In the genomic region with DNA sequence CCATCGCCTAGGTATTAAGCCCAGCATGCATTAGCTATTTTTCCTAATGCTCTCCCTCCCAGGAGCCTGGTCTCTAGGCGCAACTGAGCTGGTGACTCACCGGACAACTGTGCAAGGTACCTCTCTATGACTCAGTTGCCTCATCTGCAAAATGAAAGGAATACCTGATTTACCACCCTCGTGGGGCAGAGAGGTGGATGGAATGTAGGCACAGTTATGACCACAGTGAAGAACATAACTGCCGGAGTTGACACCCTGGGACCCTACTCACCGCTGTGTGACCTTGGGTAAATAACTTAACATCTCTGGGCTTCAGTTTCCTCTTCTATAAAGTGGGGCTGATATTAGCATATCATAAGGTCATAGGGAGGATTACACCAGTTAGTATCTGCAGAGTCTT, we compare ENCODE assay signal across 1 cellular context.
A peak's percentile ranks its signal among the peaks of the same experiment; 100 is the strongest.
TF ChIP-seq lines count a peak whose summit lies in the region.

No MANE protein-coding gene starts in this region.

TF ChIP-seq in HCT116, 20 proteins besides CTCF, POLR2A, EP300 and RAD21 (continued from another document):
- TF ChIP-seq SP1 (IDR thresholded peaks at IDR 0.05; ENCODE audit: low read depth) (peak; percentile 46; the same call in 1 of the 2 replicates), EZH2phosphoT487 (IDR thresholded peaks at IDR 0.05; ENCODE audit: borderline replicate concordance) (no peak), ZNF274 (IDR thresholded peaks at IDR 0.05; ENCODE audit: low read depth, low read length) (no peak), JUND (IDR thresholded peaks at IDR 0.05) (peak; percentile 74), SRF (IDR thresholded peaks at IDR 0.05; ENCODE audit: low read depth) (no peak), CEBPB (IDR thresholded peaks at IDR 0.05; ENCODE audit: low read depth) (0 out of 2 replicates have a peak, but pooled peaks have one; percentile 24), CBX3 (IDR thresholded peaks at IDR 0.05; ENCODE audit: low read depth) (peak; percentile 81; the same call in 1 of the 2 replicates), EZH2 (IDR thresholded peaks at IDR 0.05) (no peak), FOSL1 (IDR thresholded peaks at IDR 0.05; ENCODE audit: low read depth) (peak; percentile 70), EGR1 (IDR thresholded peaks at IDR 0.05; ENCODE audit: low read depth) (no peak), ELF1 (IDR thresholded peaks at IDR 0.05; ENCODE audit: borderline replicate concordance, low read depth) (no peak), POLR2AphosphoS5 (IDR thresholded peaks at IDR 0.05; ENCODE audit: low read depth, low read length) (no peak), YY1 (IDR thresholded peaks at IDR 0.05; ENCODE audit: extremely low read depth, insufficient replicate concordance, low read depth, low read length) (no peak), ZFX (IDR thresholded peaks at IDR 0.05) (no peak), SIN3A (IDR thresholded peaks at IDR 0.05; ENCODE audit: low read depth) (peak; percentile 46; the same call in 1 of the 2 replicates)
- TF ChIP-seq, protein P1, sequence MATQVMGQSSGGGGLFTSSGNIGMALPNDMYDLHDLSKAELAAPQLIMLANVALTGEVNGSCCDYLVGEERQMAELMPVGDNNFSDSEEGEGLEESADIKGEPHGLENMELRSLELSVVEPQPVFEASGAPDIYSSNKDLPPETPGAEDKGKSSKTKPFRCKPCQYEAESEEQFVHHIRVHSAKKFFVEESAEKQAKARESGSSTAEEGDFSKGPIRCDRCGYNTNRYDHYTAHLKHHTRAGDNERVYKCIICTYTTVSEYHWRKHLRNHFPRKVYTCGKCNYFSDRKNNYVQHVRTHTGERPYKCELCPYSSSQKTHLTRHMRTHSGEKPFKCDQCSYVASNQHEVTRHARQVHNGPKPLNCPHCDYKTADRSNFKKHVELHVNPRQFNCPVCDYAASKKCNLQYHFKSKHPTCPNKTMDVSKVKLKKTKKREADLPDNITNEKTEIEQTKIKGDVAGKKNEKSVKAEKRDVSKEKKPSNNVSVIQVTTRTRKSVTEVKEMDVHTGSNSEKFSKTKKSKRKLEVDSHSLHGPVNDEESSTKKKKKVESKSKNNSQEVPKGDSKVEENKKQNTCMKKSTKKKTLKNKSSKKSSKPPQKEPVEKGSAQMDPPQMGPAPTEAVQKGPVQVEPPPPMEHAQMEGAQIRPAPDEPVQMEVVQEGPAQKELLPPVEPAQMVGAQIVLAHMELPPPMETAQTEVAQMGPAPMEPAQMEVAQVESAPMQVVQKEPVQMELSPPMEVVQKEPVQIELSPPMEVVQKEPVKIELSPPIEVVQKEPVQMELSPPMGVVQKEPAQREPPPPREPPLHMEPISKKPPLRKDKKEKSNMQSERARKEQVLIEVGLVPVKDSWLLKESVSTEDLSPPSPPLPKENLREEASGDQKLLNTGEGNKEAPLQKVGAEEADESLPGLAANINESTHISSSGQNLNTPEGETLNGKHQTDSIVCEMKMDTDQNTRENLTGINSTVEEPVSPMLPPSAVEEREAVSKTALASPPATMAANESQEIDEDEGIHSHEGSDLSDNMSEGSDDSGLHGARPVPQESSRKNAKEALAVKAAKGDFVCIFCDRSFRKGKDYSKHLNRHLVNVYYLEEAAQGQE (IDR thresholded peaks at IDR 0.05; ENCODE audit: low read depth) = no peak
- TF ChIP-seq, protein P2, sequence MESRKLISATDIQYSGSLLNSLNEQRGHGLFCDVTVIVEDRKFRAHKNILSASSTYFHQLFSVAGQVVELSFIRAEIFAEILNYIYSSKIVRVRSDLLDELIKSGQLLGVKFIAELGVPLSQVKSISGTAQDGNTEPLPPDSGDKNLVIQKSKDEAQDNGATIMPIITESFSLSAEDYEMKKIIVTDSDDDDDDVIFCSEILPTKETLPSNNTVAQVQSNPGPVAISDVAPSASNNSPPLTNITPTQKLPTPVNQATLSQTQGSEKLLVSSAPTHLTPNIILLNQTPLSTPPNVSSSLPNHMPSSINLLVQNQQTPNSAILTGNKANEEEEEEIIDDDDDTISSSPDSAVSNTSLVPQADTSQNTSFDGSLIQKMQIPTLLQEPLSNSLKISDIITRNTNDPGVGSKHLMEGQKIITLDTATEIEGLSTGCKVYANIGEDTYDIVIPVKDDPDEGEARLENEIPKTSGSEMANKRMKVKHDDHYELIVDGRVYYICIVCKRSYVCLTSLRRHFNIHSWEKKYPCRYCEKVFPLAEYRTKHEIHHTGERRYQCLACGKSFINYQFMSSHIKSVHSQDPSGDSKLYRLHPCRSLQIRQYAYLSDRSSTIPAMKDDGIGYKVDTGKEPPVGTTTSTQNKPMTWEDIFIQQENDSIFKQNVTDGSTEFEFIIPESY (IDR thresholded peaks at IDR 0.05; ENCODE audit: extremely low read depth, insufficient replicate concordance, low read length) = no peak
- TF ChIP-seq, protein P3, sequence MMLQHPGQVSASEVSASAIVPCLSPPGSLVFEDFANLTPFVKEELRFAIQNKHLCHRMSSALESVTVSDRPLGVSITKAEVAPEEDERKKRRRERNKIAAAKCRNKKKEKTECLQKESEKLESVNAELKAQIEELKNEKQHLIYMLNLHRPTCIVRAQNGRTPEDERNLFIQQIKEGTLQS (IDR thresholded peaks at IDR 0.05) = no peak
